28 cellular contexts compared by ENCODE assay signal in genomic region chr16:22282254-22282892, GRCh38.
"Had no signal": no experiment of that assay in that cellular context is flagged by ENCODE, and none has a peak within 500 bp of the region (broad histone marks: within the 10 kb centered on the region; RNA-seq: fewer than 3 reads in every experiment).

No MANE protein-coding gene starts in this region.

- ATAC-seq: esophagus mucosa; gastrocnemius medialis; left lobe of liver; mucosa of descending colon; natural killer cell treated with Interleukin-12 subunit alpha and Interleukin-12 subunit beta and Interleukin-15 and Interleukin-18, amount 100 ng/mL, for 72 hours; pancreas; sciatic nerve; stimulated activated effector memory CD8-positive, alpha-beta T cell treated with anti-CD3 and anti-CD28 coated beads, Interleukin-12 subunit alpha, Interleukin-12 subunit beta, amount 100 ng/mL, for 72 hours; stimulated activated naive CD8-positive, alpha-beta T cell treated with anti-CD3 and anti-CD28 coated beads, Interleukin-15, Interleukin-2, amounts not matched to agents 100 U/mL and 50 U/mL, for 24 hours had no signal

- H3K9me3 ChIP-seq: gastrocnemius medialis, mucosa of descending colon, neutrophil, pancreas, testis, tibial artery had no signal

- DNase-seq: dorsolateral prefrontal cortex; effector CD4-positive, alpha-beta T cell; foreskin fibroblast; gastrocnemius medialis; head of caudate nucleus; kidney; mesenchymal stem cell; mucosa of descending colon; naive B cell; pancreas; retina; stimulated activated CD4-positive, alpha-beta T cell treated with anti-CD3 and anti-CD28 coated beads, Interleukin-2, amount 100 ng/mL, for 24 hours; stimulated activated CD4-positive, alpha-beta T cell treated with anti-CD3 and anti-CD28 coated beads, Interleukin-4, amount 100 ng/mL, for 24 hours; stimulated activated naive CD8-positive, alpha-beta T cell treated with anti-CD3 and anti-CD28 coated beads, Interleukin-15, Interleukin-2, amounts not matched to agents 100 U/mL and 50 U/mL, for 24 hours; substantia nigra; testis; tibial artery had no signal

- H3K4me1 Mint-ChIP-seq: naive B cell; stimulated activated effector memory CD8-positive, alpha-beta T cell treated with anti-CD3 and anti-CD28 coated beads, Interleukin-12 subunit alpha, Interleukin-12 subunit beta, amount 100 ng/mL, for 72 hours had no signal

- H3K27me3 ChIP-seq: dorsolateral prefrontal cortex, gastrocnemius medialis, neutrophil, pancreas, testis, tibial artery had no signal

- H3K27me3 Mint-ChIP-seq: naive B cell; natural killer cell treated with Interleukin-12 subunit alpha and Interleukin-12 subunit beta and Interleukin-15 and Interleukin-18, amount 100 ng/mL, for 72 hours; type B pancreatic cell had no signal

- H3K4me1 ChIP-seq: gastrocnemius medialis, pancreas, testis, tibial artery had no signal

- H3K4me3 ChIP-seq: dorsolateral prefrontal cortex, gastrocnemius medialis, lung, mucosa of descending colon, pancreas, smooth muscle cell, testis, tibial artery had no signal

- H3K27ac Mint-ChIP-seq: mesothelial cell of epicardium; natural killer cell treated with Interleukin-12 subunit alpha and Interleukin-12 subunit beta and Interleukin-15 and Interleukin-18, amount 100 ng/mL, for 72 hours; type B pancreatic cell had no signal

- H3K4me3 Mint-ChIP-seq: mesothelial cell of epicardium; naive B cell; natural killer cell treated with Interleukin-12 subunit alpha and Interleukin-12 subunit beta and Interleukin-15 and Interleukin-18, amount 100 ng/mL, for 72 hours; neural crest cell; stimulated activated effector memory CD8-positive, alpha-beta T cell treated with anti-CD3 and anti-CD28 coated beads, Interleukin-12 subunit alpha, Interleukin-12 subunit beta, amount 100 ng/mL, for 72 hours; type B pancreatic cell had no signal

- H3K9me3 Mint-ChIP-seq: naive B cell; natural killer cell treated with Interleukin-12 subunit alpha and Interleukin-12 subunit beta and Interleukin-15 and Interleukin-18, amount 100 ng/mL, for 72 hours; neural crest cell; stimulated activated effector memory CD8-positive, alpha-beta T cell treated with anti-CD3 and anti-CD28 coated beads, Interleukin-12 subunit alpha, Interleukin-12 subunit beta, amount 100 ng/mL, for 72 hours; type B pancreatic cell had no signal

- H3K27ac ChIP-seq: dorsolateral prefrontal cortex, gastrocnemius medialis, neutrophil, pancreas, testis, tibial artery had no signal
